1 cellular context compared by ENCODE assay signal in genomic region chr5:102860035-102860434, GRCh38.
TF ChIP-seq lines count a peak whose summit lies in the region.

No MANE protein-coding gene starts in this region.

TF ChIP-seq in WTC11, 78 proteins besides CTCF, POLR2A, EP300 and RAD21 (continued from another document):
- TF ChIP-seq ZNF138 (CRISPR knock-in tag; conservative IDR thresholded peaks at IDR 0.05) (no peak), FOXJ3 (CRISPR knock-in tag; IDR thresholded peaks at IDR 0.05; ENCODE audit: borderline replicate concordance) (no peak), CBFB (CRISPR knock-in tag; IDR thresholded peaks at IDR 0.05; ENCODE audit: low read depth) (no peak), NR1H2 (CRISPR knock-in tag; IDR thresholded peaks at IDR 0.05) (no peak), JUN (CRISPR knock-in tag; IDR thresholded peaks at IDR 0.05) (no peak), MAX (CRISPR knock-in tag; IDR thresholded peaks at IDR 0.05) (no peak), RELA (CRISPR knock-in tag; IDR thresholded peaks at IDR 0.05; ENCODE audit: borderline replicate concordance) (no peak), TEAD4 (CRISPR knock-in tag; IDR thresholded peaks at IDR 0.05) (no peak), FOXP1 (CRISPR knock-in tag; IDR thresholded peaks at IDR 0.05; ENCODE audit: borderline replicate concordance) (no peak), TP53 (CRISPR knock-in tag; IDR thresholded peaks at IDR 0.05) (no peak)
